In genomic region chr11:72695354-72695753, GRCh38 we compare ENCODE assay signal across 22 cellular contexts. TPM values are rescaled to one million over a fixed set of nuclear protein-coding genes. Genes with fewer than 3 reads are reported as not detected.
DNase-seq lines count a peak whose midpoint lies in the region; ATAC-seq, FAIRE-seq and TF ChIP-seq lines count a peak whose summit lies in the region.
"Had no signal": no experiment of that assay in that cellular context is flagged by ENCODE, and none has a peak within 500 bp of the region (broad histone marks: within the 10 kb centered on the region; RNA-seq: fewer than 3 reads in every experiment).

No MANE protein-coding gene starts in this region.

- POLR2A ChIA-PET in HepG2 (lab: Yijun Ruan, JAX), result no interaction called here

- H3K9me3 ChIP-seq in HepG2 (ENCODE audit: low read length) (no peaks in the 10 kb centered on the region), right lobe of liver (no peaks in the 10 kb centered on the region), suprapubic skin (no peaks in the 10 kb centered on the region)
- H3K9me3 ChIP-seq: BLaER1 had no signal

- TF ChIP-seq EP300 in HepG2 (IDR thresholded peaks at IDR 0.05; ENCODE audit: low read depth in 2 of 2, low read length in 2 of 2) (no peak), HepG2 (CRISPR knock-in tag; IDR thresholded peaks at IDR 0.05; ENCODE audit: borderline replicate concordance) (no peak), suprapubic skin (IDR thresholded peaks at IDR 0.05) (no peak)

- H4K20me1 ChIP-seq in HepG2 (ENCODE audit: insufficient read depth, low read length), result no peaks in the 10 kb centered on the region

- BruUV-seq in HepG2 (replicated peaks; lab: Mats Ljungman, UMichigan), result no TSS peak

- 95% methylated on average over 7 of the region's 7 CpGs for WGBS in HepG2 (ENCODE audit: low lambda C conversion rate)
- WGBS in right lobe of liver (ENCODE audit: insufficient coverage, low coverage, low lambda C conversion rate, missing lambda C conversion rate), result no CpG with 5 or more reads among the region's 7 CpGs
- 98% methylated on average over 7 of the region's 7 CpGs for WGBS in suprapubic skin

- FAIRE-seq in HepG2 (lab: Jason Lieb, UNC), result no peak
- FAIRE-seq: G401.6, GM12891, GM19239, H54, HTR-8/SVneo had no signal

- H3K79me2 ChIP-seq in HepG2 (ENCODE audit: insufficient read depth, low read length), result no peaks in the 10 kb centered on the region

- H3K27ac ChIP-seq in HepG2 (ENCODE audit: extremely low read length, insufficient read depth, low read length) (no peak overlapping the region), right lobe of liver (no peak overlapping the region), suprapubic skin (no peak overlapping the region)
- H3K27ac ChIP-seq: BLaER1, GM23248, HL-60 had no signal

- H3K4me1 ChIP-seq in HepG2 (ENCODE audit: insufficient read depth, low read length) (no peaks in the 10 kb centered on the region), right lobe of liver (no peaks in the 10 kb centered on the region), suprapubic skin (peaks cover 12% of the 10 kb centered on the region)
- H3K4me1 ChIP-seq: BLaER1 had no signal

- H3K4me1 Mint-ChIP-seq in activated T-helper 17 cell treated with anti-CD3 and anti-CD28 coated beads, Interleukin-2, amount 50 U/mL, for 72 hours, result peaks cover 11% of the 10 kb centered on the region
- H3K4me1 Mint-ChIP-seq in immature natural killer cell, result peaks cover 9 to 28% of the 10 kb centered on the region in 2 donors
- no peaks in the 10 kb centered on the region for H3K4me1 Mint-ChIP-seq in stimulated activated memory B cell treated with anti-CD40 and anti-IgM and Interleukin-4, amounts not matched to agents 10 μg/mL and 1 μg/mL and 100 μg/mL, for 72 hours
- H3K4me1 Mint-ChIP-seq: CD14-positive monocyte had no signal

- no peak for TF ChIP-seq RAD21 in HepG2 (CRISPR knock-in tag; IDR thresholded peaks at IDR 0.05)

- H3K27me3 Mint-ChIP-seq in activated T-helper 17 cell treated with anti-CD3 and anti-CD28 coated beads, Interleukin-2, amount 50 U/mL, for 72 hours, result no peaks in the 10 kb centered on the region
- peaks cover 0 to 15% (median 15%) of the 10 kb centered on the region in 3 donors for H3K27me3 Mint-ChIP-seq in immature natural killer cell (ENCODE audit: low read depth in 3 of 3)
- no peaks in the 10 kb centered on the region for H3K27me3 Mint-ChIP-seq in stimulated activated memory B cell treated with anti-CD40 and anti-IgM and Interleukin-4, amounts not matched to agents 10 μg/mL and 1 μg/mL and 100 μg/mL, for 72 hours
- H3K27me3 Mint-ChIP-seq: CD4-positive, alpha-beta memory T cell had no signal

- H3K4me3 Mint-ChIP-seq in activated T-helper 17 cell treated with anti-CD3 and anti-CD28 coated beads, Interleukin-2, amount 50 U/mL, for 72 hours, result no peak overlapping the region
- no peak overlapping the region for H3K4me3 Mint-ChIP-seq in immature natural killer cell
- no peak overlapping the region for H3K4me3 Mint-ChIP-seq in stimulated activated memory B cell treated with anti-CD40 and anti-IgM and Interleukin-4, amounts not matched to agents 10 μg/mL and 1 μg/mL and 100 μg/mL, for 72 hours
- H3K4me3 Mint-ChIP-seq: CD14-positive monocyte; CD4-positive, alpha-beta memory T cell had no signal

- intact Hi-C loops in HepG2 (cut with micrococcal nuclease; ENCODE audit: unreplicated experiment), result no loop called here
- intact Hi-C loops in right lobe of liver (cut with DNase I), result no loop called here

- no peak for TF ChIP-seq POLR2A in HepG2 (IDR thresholded peaks at IDR 0.05; ENCODE audit: insufficient read depth in 1 of 2, low read depth in 2 of 2, low read length in 2 of 2)
- TF ChIP-seq POLR2A in right lobe of liver (IDR thresholded peaks at IDR 0.05), result no peak
- TF ChIP-seq POLR2A in suprapubic skin (IDR thresholded peaks at IDR 0.05), result no peak

- H3K36me3 ChIP-seq in HepG2 (replicated peaks in 1 of 2; ENCODE audit: control insufficient read depth in 1 of 2, insufficient read depth in 2 of 2, low read length in 2 of 2), result peaks cover 39 to 87% of the 10 kb centered on the region in 2 experiments
- peaks cover 0 to 91% (median 39%) of the 10 kb centered on the region in 4 donors for H3K36me3 ChIP-seq in right lobe of liver
- peaks cover 98% of the 10 kb centered on the region for H3K36me3 ChIP-seq in suprapubic skin

- no peak overlapping the region for H3K4me3 ChIP-seq in HepG2 (replicated peaks in 1 of 3; ENCODE audit: insufficient read depth in 1 of 3, low read depth in 2 of 3, low read length in 3 of 3)
- no peak overlapping the region for H3K4me3 ChIP-seq in right lobe of liver
- no peak overlapping the region for H3K4me3 ChIP-seq in suprapubic skin
- H3K4me3 ChIP-seq: BLaER1, GM23248 had no signal

- ATAC-seq in HepG2, result no peak
- ATAC-seq in right lobe of liver, result no peak
- no peak for ATAC-seq in activated T-helper 17 cell treated with anti-CD3 and anti-CD28 coated beads, Interleukin-2, amount 50 U/mL, for 72 hours (replicated peaks)
- ATAC-seq in stimulated activated memory B cell treated with anti-CD40 and anti-IgM and Interleukin-4, amounts not matched to agents 10 μg/mL and 1 μg/mL and 100 μg/mL, for 72 hours, result no peak

- CTCF ChIA-PET in HepG2 (lab: Yijun Ruan, JAX; ENCODE audit: low intra/inter-chr PET ratio, low total read pairs), result no interaction called here

- no peak overlapping the region for H2AFZ ChIP-seq in HepG2 (ENCODE audit: low read length)
- H2AFZ ChIP-seq: GM23248 had no signal

- no peaks in the 10 kb centered on the region for H3K27me3 ChIP-seq in HepG2 (ENCODE audit: control insufficient read depth in 1 of 2, insufficient read depth in 2 of 2, low read length in 2 of 2)
- H3K27me3 ChIP-seq in right lobe of liver, result no peaks in the 10 kb centered on the region
- H3K27me3 ChIP-seq in suprapubic skin, result no peaks in the 10 kb centered on the region
- H3K27me3 ChIP-seq: BLaER1 had no signal

- H3K9ac ChIP-seq in HepG2 (ENCODE audit: insufficient read depth, low read depth, low read length), result no peak overlapping the region
- H3K9ac ChIP-seq: BLaER1, GM23248 had no signal

- DNase-seq in HepG2 (ENCODE audit: low spot score) (no peak), right lobe of liver (no peak), immature natural killer cell (no peak), DMS53 (lab: John Stamatoyannopoulos, UW) (no peak), suprapubic skin (ENCODE audit: low spot score in 2 of 2) (no peak), hepatic stellate cell (ENCODE audit: low spot score) (no peak)
- DNase-seq: 8988T, COR-L47, DMS 273 treated with DMSO at 0.1 percent for 48 hours, GM23248, HCEC 1CT had no signal

- H3K4me2 ChIP-seq in HepG2 (ENCODE audit: low read depth, low read length), result no peak overlapping the region
- H3K4me2 ChIP-seq: BLaER1 had no signal

- no peaks in the 10 kb centered on the region for H3K9me3 Mint-ChIP-seq in activated T-helper 17 cell treated with anti-CD3 and anti-CD28 coated beads, Interleukin-2, amount 50 U/mL, for 72 hours
- H3K9me3 Mint-ChIP-seq in immature natural killer cell, result no peaks in the 10 kb centered on the region
- H3K9me3 Mint-ChIP-seq in stimulated activated memory B cell treated with anti-CD40 and anti-IgM and Interleukin-4, amounts not matched to agents 10 μg/mL and 1 μg/mL and 100 μg/mL, for 72 hours, result no peaks in the 10 kb centered on the region
- H3K9me3 Mint-ChIP-seq: CD4-positive, alpha-beta memory T cell had no signal

- in situ Hi-C loops in HepG2 (cut with HindIII; ENCODE audit: extremely low pct_ligation_motif_present, low pct_unique_long_range_greater_than_20kb), result no loop called here

- H3K27ac Mint-ChIP-seq in activated T-helper 17 cell treated with anti-CD3 and anti-CD28 coated beads, Interleukin-2, amount 50 U/mL, for 72 hours, result peak overlapping the region; percentile 32
- H3K27ac Mint-ChIP-seq in immature natural killer cell, result peak overlapping the region in 4 of 6 donors; percentile 40 to 62 (median 54)
- peak overlapping the region; percentile 8 for H3K27ac Mint-ChIP-seq in stimulated activated memory B cell treated with anti-CD40 and anti-IgM and Interleukin-4, amounts not matched to agents 10 μg/mL and 1 μg/mL and 100 μg/mL, for 72 hours

- peaks cover 92% of the 10 kb centered on the region for H3K36me3 Mint-ChIP-seq in activated T-helper 17 cell treated with anti-CD3 and anti-CD28 coated beads, Interleukin-2, amount 50 U/mL, for 72 hours (ENCODE audit: low read depth)
- peaks cover 16 to 54% (median 21%) of the 10 kb centered on the region in 3 donors for H3K36me3 Mint-ChIP-seq in immature natural killer cell
- peaks cover 65% of the 10 kb centered on the region for H3K36me3 Mint-ChIP-seq in stimulated activated memory B cell treated with anti-CD40 and anti-IgM and Interleukin-4, amounts not matched to agents 10 μg/mL and 1 μg/mL and 100 μg/mL, for 72 hours

- TF ChIP-seq CTCF in HepG2 (CRISPR knock-in tag; IDR thresholded peaks at IDR 0.05), result no peak
- no peak for TF ChIP-seq CTCF in right lobe of liver (IDR thresholded peaks at IDR 0.05)
- TF ChIP-seq CTCF in suprapubic skin (IDR thresholded peaks at IDR 0.05), result no peak

RNA-seq across cellular contexts. Expression of gene PDE2A, which starts 21.1 kb away (rescaled TPM):
- total RNA-seq in HepG2 (2016; rRNA removed; fragmentation: Illumina TruSeq; extraction: Trizol) (not detected in 2 replicates), right lobe of liver (10 to 100 TPM; 11.2 to 46.3 (median 22.8) TPM), suprapubic skin (10 to 100 TPM in 3 of 4 donors, 1 to 10 TPM in 1; 5.4 to 49.9 (median 31.2) TPM)
- total RNA-seq in HepG2 (2016; cell fraction: cytosol; rRNA removed; fragmentation: Illumina TruSeq; extraction: Trizol; ENCODE audit: low read depth), result not detected in 2 replicates
- total RNA-seq in HepG2 (2016; cell fraction: insoluble cytoplasmic fraction; rRNA removed; fragmentation: Illumina TruSeq; extraction: Trizol), result 0.19 TPM in 1 of 2 replicates, not detected in the other
- not detected in 2 replicates for total RNA-seq in HepG2 (2016; cell fraction: membrane; rRNA removed; fragmentation: Illumina TruSeq; extraction: Trizol)
- total RNA-seq in HepG2 (2016; cell fraction: nucleus; rRNA removed; fragmentation: Illumina TruSeq; extraction: Trizol), result 0.81 TPM in 1 of 2 replicates, not detected in the other
- polyA plus RNA-seq in HepG2 (2011; rRNA removed) (2.8 and 3.1 TPM in 2 replicates), immature natural killer cell (not detected)
- 0.74 and 0.82 TPM in 2 replicates for polyA plus RNA-seq in HepG2 (2011; cell fraction: cytosol; rRNA removed)
- polyA plus RNA-seq in HepG2 (2011; cell fraction: nucleus; rRNA removed), result 12.4 and 12.9 TPM in 2 replicates
- 1.1 and 1.3 TPM in 2 replicates for polyA plus RNA-seq in HepG2 (2012)
- not detected in 2 replicates for polyA plus RNA-seq in HepG2 (2016; cell fraction: cytosol; fragmentation: Illumina TruSeq; extraction: Trizol; ENCODE audit: low read depth)
- polyA plus RNA-seq in HepG2 (2016; cell fraction: insoluble cytoplasmic fraction; fragmentation: Illumina TruSeq; extraction: Trizol; ENCODE audit: low read depth), result not detected in 2 replicates
- not detected in 2 replicates for polyA plus RNA-seq in HepG2 (2016; cell fraction: membrane; fragmentation: Illumina TruSeq; extraction: Trizol; ENCODE audit: low read depth)
- polyA plus RNA-seq in HepG2 (2016; cell fraction: nucleus; fragmentation: Illumina TruSeq; extraction: Trizol; ENCODE audit: insufficient read depth, low read depth), result not detected in 2 replicates
- polyA minus RNA-seq in HepG2 (2011; rRNA and poly(A)+ RNA removed; ENCODE audit: low replicate concordance), result 1.6 and 410 TPM in 2 replicates
- 0.62 and 1.1 TPM in 2 replicates for polyA minus RNA-seq in HepG2 (2011; cell fraction: cytosol; rRNA and poly(A)+ RNA removed)
- 2.2 and 3.6 TPM in 2 replicates for polyA minus RNA-seq in HepG2 (2011; cell fraction: nucleus; rRNA and poly(A)+ RNA removed)
- 1 to 10 TPM; 1.7 to 3.6 TPM for total RNA-seq in activated T-helper 17 cell treated with anti-CD3 and anti-CD28 coated beads, Interleukin-2, amount 50 U/mL, for 72 hours

RNA-seq across cellular contexts. Expression of gene ARAP1, which starts 56.9 kb away (rescaled TPM):
- 55.2 and 55.5 TPM in 2 replicates for total RNA-seq in HepG2 (2016; rRNA removed; fragmentation: Illumina TruSeq; extraction: Trizol)
- total RNA-seq in HepG2 (2016; cell fraction: cytosol; rRNA removed; fragmentation: Illumina TruSeq; extraction: Trizol; ENCODE audit: low read depth), result 21.9 TPM in 2 replicates
- total RNA-seq in HepG2 (2016; cell fraction: insoluble cytoplasmic fraction; rRNA removed; fragmentation: Illumina TruSeq; extraction: Trizol), result 49.1 and 52.3 TPM in 2 replicates
- total RNA-seq in HepG2 (2016; cell fraction: membrane; rRNA removed; fragmentation: Illumina TruSeq; extraction: Trizol), result 15.6 and 18.1 TPM in 2 replicates
- total RNA-seq in HepG2 (2016; cell fraction: nucleus; rRNA removed; fragmentation: Illumina TruSeq; extraction: Trizol), result 76.5 and 77.3 TPM in 2 replicates
- polyA plus RNA-seq in HepG2 (2011; rRNA removed), result 43.2 and 64.0 TPM in 2 replicates
- 27.5 and 37.2 TPM in 2 replicates for polyA plus RNA-seq in HepG2 (2011; cell fraction: cytosol; rRNA removed)
- polyA plus RNA-seq in HepG2 (2011; cell fraction: nucleus; rRNA removed), result 341 and 362 TPM in 2 replicates
- 33.2 and 39.7 TPM in 2 replicates for polyA plus RNA-seq in HepG2 (2012)
- 2.2 and 3.2 TPM in 2 replicates for polyA plus RNA-seq in HepG2 (2016; cell fraction: cytosol; fragmentation: Illumina TruSeq; extraction: Trizol; ENCODE audit: low read depth)
- polyA plus RNA-seq in HepG2 (2016; cell fraction: insoluble cytoplasmic fraction; fragmentation: Illumina TruSeq; extraction: Trizol; ENCODE audit: low read depth), result 40.0 and 49.8 TPM in 2 replicates
- polyA plus RNA-seq in HepG2 (2016; cell fraction: membrane; fragmentation: Illumina TruSeq; extraction: Trizol; ENCODE audit: low read depth), result 5.5 and 6.6 TPM in 2 replicates
- 163 and 180 TPM in 2 replicates for polyA plus RNA-seq in HepG2 (2016; cell fraction: nucleus; fragmentation: Illumina TruSeq; extraction: Trizol; ENCODE audit: insufficient read depth, low read depth)
- polyA minus RNA-seq in HepG2 (2011; rRNA and poly(A)+ RNA removed; ENCODE audit: low replicate concordance), result 42.6 and 95.7 TPM in 2 replicates
- 32.2 and 38.2 TPM in 2 replicates for polyA minus RNA-seq in HepG2 (2011; cell fraction: cytosol; rRNA and poly(A)+ RNA removed)
- polyA minus RNA-seq in HepG2 (2011; cell fraction: nucleus; rRNA and poly(A)+ RNA removed), result 73.1 and 90.3 TPM in 2 replicates
- 10 to 100 TPM; 32.9 to 76.7 (median 41.2) TPM for total RNA-seq in right lobe of liver
- 100 to 1,000 TPM in 1 of 2 donors, 10 to 100 TPM in 1; 98.0 to 216 TPM for total RNA-seq in activated T-helper 17 cell treated with anti-CD3 and anti-CD28 coated beads, Interleukin-2, amount 50 U/mL, for 72 hours
- polyA plus RNA-seq in immature natural killer cell, result 10 to 100 TPM in 2 of 3 donors, 1 to 10 TPM in 1; 4.7 to 34.6 (median 16.4) TPM
- total RNA-seq in suprapubic skin, result 100 to 1,000 TPM in 1 of 4 donors, 10 to 100 TPM in 3; 53.8 to 126 (median 88.8) TPM
